Comparison of ENCODE assay signal across 8 cellular contexts in the genomic region with DNA sequence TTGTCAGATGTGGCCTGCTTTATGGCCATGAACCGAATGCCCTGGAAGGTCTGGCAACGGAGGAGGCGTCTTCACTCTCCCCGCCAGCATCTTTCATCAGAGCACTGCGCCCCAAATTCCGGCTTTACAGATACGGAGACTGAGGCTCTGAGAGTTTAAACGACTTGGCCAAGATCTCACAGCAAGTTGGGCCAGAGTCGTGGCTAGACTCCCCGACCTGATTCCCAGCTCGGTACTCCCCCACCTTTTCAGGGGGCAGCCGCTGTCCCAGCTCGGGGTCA. TPM values are rescaled to one million over a fixed set of nuclear protein-coding genes. Genes with fewer than 3 reads are reported as not detected.
A peak's percentile ranks its signal among the peaks of the same experiment; 100 is the strongest.
DNase-seq lines count a peak whose midpoint lies in the region; ATAC-seq, FAIRE-seq and TF ChIP-seq lines count a peak whose summit lies in the region.

No MANE protein-coding gene starts in this region.

- TF ChIP-seq CTCF in bronchial epithelial cell (IDR thresholded peaks at IDR 0.05; ENCODE audit: insufficient read depth, low read length, severe bottlenecking), result no peak
- no peak for TF ChIP-seq CTCF in upper lobe of left lung (IDR thresholded peaks at IDR 0.05)
- TF ChIP-seq CTCF in endothelial cell (IDR thresholded peaks at IDR 0.05; ENCODE audit: unreplicated experiment), result no peak

- H3K4me3 Mint-ChIP-seq in activated naive CD4-positive, alpha-beta T cell treated with anti-CD3 and anti-CD28 coated beads, Interleukin-2, amount 50 U/mL, for 24 hours, result peak overlapping the region; percentile 71
- no peak overlapping the region for H3K4me3 Mint-ChIP-seq in endothelial cell (ENCODE audit: unreplicated experiment)

- no peak for ATAC-seq in upper lobe of left lung (ENCODE audit: low FRiP score in 2 of 2)
- ATAC-seq in GM18858 (IDR thresholded peaks at IDR 0.05; ENCODE audit: unreplicated experiment), result no peak

- no peak for TF ChIP-seq POLR2A in upper lobe of left lung (IDR thresholded peaks at IDR 0.05)

- H3K27me3 Mint-ChIP-seq in activated naive CD4-positive, alpha-beta T cell treated with anti-CD3 and anti-CD28 coated beads, Interleukin-2, amount 50 U/mL, for 24 hours, result peaks cover 29% of the 10 kb centered on the region
- peaks cover 18% of the 10 kb centered on the region for H3K27me3 Mint-ChIP-seq in endothelial cell (ENCODE audit: unreplicated experiment)

- H3K27ac Mint-ChIP-seq in activated naive CD4-positive, alpha-beta T cell treated with anti-CD3 and anti-CD28 coated beads, Interleukin-2, amount 50 U/mL, for 24 hours, result no peak overlapping the region
- H3K27ac Mint-ChIP-seq in endothelial cell (ENCODE audit: unreplicated experiment), result no peak overlapping the region

- 3 to 7% methylated on average over 6 of the region's 13 CpGs for WGBS in upper lobe of left lung, 2 donors

- DNase-seq in activated naive CD4-positive, alpha-beta T cell treated with anti-CD3 and anti-CD28 coated beads, Interleukin-2, amount 50 U/mL, for 16 hours, result no peak
- DNase-seq in bronchial epithelial cell (ENCODE audit: low read depth) (no peak), upper lobe of left lung (no peak), GM19239 (ENCODE audit: insufficient read length, low spot score) (no peak), endothelial cell (ENCODE audit: low spot score) (no peak)

- no peak for TF ChIP-seq EP300 in upper lobe of left lung (IDR thresholded peaks at IDR 0.05)

- no peaks in the 10 kb centered on the region for H3K9me3 Mint-ChIP-seq in activated naive CD4-positive, alpha-beta T cell treated with anti-CD3 and anti-CD28 coated beads, Interleukin-2, amount 50 U/mL, for 24 hours
- H3K9me3 Mint-ChIP-seq in endothelial cell (ENCODE audit: unreplicated experiment), result no peaks in the 10 kb centered on the region

- H3K9ac ChIP-seq in muscle layer of colon (ENCODE audit: low read length), result no peak overlapping the region

- H3K4me1 ChIP-seq in muscle layer of colon (ENCODE audit: insufficient read depth, low read length) (peaks cover 9% of the 10 kb centered on the region), upper lobe of left lung (peaks cover 27 to 37% (median 31%) of the 10 kb centered on the region in 4 donors)

- FAIRE-seq in bronchial epithelial cell (lab: Jason Lieb, UNC) (no peak), GM19239 (lab: Jason Lieb, UNC) (no peak)

- H3K9me3 ChIP-seq in muscle layer of colon (ENCODE audit: low read length) (no peaks in the 10 kb centered on the region), upper lobe of left lung (no peaks in the 10 kb centered on the region)

- H3K27ac ChIP-seq in muscle layer of colon (ENCODE audit: low read depth, low read length) (no peak overlapping the region), upper lobe of left lung (no peak overlapping the region)

- H3K4me3 ChIP-seq in bronchial epithelial cell (ENCODE audit: low read depth, low read length), result peak overlapping the region; percentile 41
- peak overlapping the region; percentile 15 to 53 for H3K4me3 ChIP-seq in muscle layer of colon (ENCODE audit: low read depth in 1 of 2, low read length in 2 of 2)
- H3K4me3 ChIP-seq in upper lobe of left lung, result peak overlapping the region in 3 of 4 donors; percentile 39 to 54 (median 51)

- H3K36me3 ChIP-seq in bronchial epithelial cell (ENCODE audit: control insufficient read depth, insufficient read depth, low read length), result no peaks in the 10 kb centered on the region
- H3K36me3 ChIP-seq in muscle layer of colon (ENCODE audit: insufficient read depth, low read length), result no peaks in the 10 kb centered on the region
- no peaks in the 10 kb centered on the region for H3K36me3 ChIP-seq in upper lobe of left lung

- peaks cover 7% of the 10 kb centered on the region for H3K27me3 ChIP-seq in bronchial epithelial cell (ENCODE audit: control insufficient read depth, insufficient read depth, low read length)
- H3K27me3 ChIP-seq in muscle layer of colon (ENCODE audit: control insufficient read depth in 1 of 2, insufficient read depth in 2 of 2, low read length in 2 of 2), result peaks cover 22% of the 10 kb centered on the region in 2 donors
- H3K27me3 ChIP-seq in upper lobe of left lung, result peaks cover 0 to 58% (median 31%) of the 10 kb centered on the region in 4 donors

- peaks cover 15% of the 10 kb centered on the region for H3K4me1 Mint-ChIP-seq in activated naive CD4-positive, alpha-beta T cell treated with anti-CD3 and anti-CD28 coated beads, Interleukin-2, amount 50 U/mL, for 24 hours
- peaks cover 8% of the 10 kb centered on the region for H3K4me1 Mint-ChIP-seq in endothelial cell (ENCODE audit: unreplicated experiment)

- H3K36me3 Mint-ChIP-seq in activated naive CD4-positive, alpha-beta T cell treated with anti-CD3 and anti-CD28 coated beads, Interleukin-2, amount 50 U/mL, for 24 hours, result no peaks in the 10 kb centered on the region
- no peaks in the 10 kb centered on the region for H3K36me3 Mint-ChIP-seq in endothelial cell (ENCODE audit: low read depth, unreplicated experiment)

RNA-seq across cellular contexts. Expression of a gene that starts 1.7 kb away (rescaled TPM):
- 0.53 and 4.5 TPM in 2 replicates for total RNA-seq in bronchial epithelial cell
- total RNA-seq in upper lobe of left lung, result 1 to 10 TPM; 1.3 to 2.9 (median 2.2) TPM
- total RNA-seq in endothelial cell (ENCODE audit: unreplicated experiment), result 4.5 TPM
